ENCODE assay signal across 8 cellular contexts in genomic region chr15:84980196-84981053, GRCh38. TPM values are rescaled to one million over a fixed set of nuclear protein-coding genes. Genes with fewer than 3 reads are reported as not detected.
DNase-seq lines count a peak whose midpoint lies in the region; ATAC-seq, FAIRE-seq and TF ChIP-seq lines count a peak whose summit lies in the region.

No MANE protein-coding gene starts in this region.

- peak; percentile 69 for DNase-seq in AG08395 (ENCODE audit: low spot score)
- DNase-seq in NCI-H2196 treated with DMSO at 0.1 percent for 48 hours (lab: John Stamatoyannopoulos, UW; ENCODE audit: unreplicated experiment), result peak; percentile 42
- peak; percentile 76 for DNase-seq in activated CD4-positive, CD25-positive, alpha-beta regulatory T cell treated with anti-CD3 and anti-CD28 coated beads, Interleukin-2, amount 50 U/mL, for 16 hours (ENCODE audit: low read depth, low spot score)
- peak; percentile 59 to 78 for DNase-seq in central memory CD8-positive, alpha-beta T cell (ENCODE audit: low spot score in 2 of 2)
- peak; percentile 95 for DNase-seq in kidney
- DNase-seq in stimulated activated CD4-positive, alpha-beta T cell treated with anti-CD3 and anti-CD28 coated beads, Interleukin-15, amount 100 ng/mL, for 1 hour (ENCODE audit: low read depth in 1 of 2, low spot score in 1 of 2), result peak; percentile 60 to 73

- H3K27ac ChIP-seq in kidney (ENCODE audit: low read depth in 2 of 2, low read length in 2 of 2), result peak overlapping the region; percentile 83 to 95

- H3K9me3 ChIP-seq in kidney (ENCODE audit: control insufficient read depth in 1 of 2, low read length in 2 of 2), result no peaks in the 10 kb centered on the region

- H3K4me3 ChIP-seq in kidney (ENCODE audit: low read length in 2 of 2), result peak overlapping the region; percentile 79 to 80

- peak; percentile 66 for ATAC-seq in GM18907 (IDR thresholded peaks at IDR 0.05; ENCODE audit: unreplicated experiment)
- peak; percentile 61 for ATAC-seq in HG03135 (IDR thresholded peaks at IDR 0.05; ENCODE audit: unreplicated experiment)
- ATAC-seq in central memory CD8-positive, alpha-beta T cell (replicated peaks; ENCODE audit: extremely low read depth, poor library complexity, severe bottlenecking), result peak; percentile 70

- H3K27ac Mint-ChIP-seq in central memory CD8-positive, alpha-beta T cell (ENCODE audit: low read depth), result peak overlapping the region; percentile 91

- intact Hi-C loops in kidney (cut with DNase I), result no loop called here

- H3K36me3 Mint-ChIP-seq in central memory CD8-positive, alpha-beta T cell (ENCODE audit: insufficient read depth), result peaks cover 16% of the 10 kb centered on the region

- no peak for FAIRE-seq in kidney (lab: Jason Lieb, UNC)

- peaks cover 3 to 8% of the 10 kb centered on the region in 2 donors for H3K4me1 ChIP-seq in kidney (ENCODE audit: control insufficient read depth in 1 of 2, insufficient read depth in 1 of 2, low read depth in 1 of 2, low read length in 2 of 2)

- H3K4me3 Mint-ChIP-seq in central memory CD8-positive, alpha-beta T cell, result peak overlapping the region; percentile 91

- no peaks in the 10 kb centered on the region for H3K27me3 Mint-ChIP-seq in central memory CD8-positive, alpha-beta T cell

- TF ChIP-seq CTCF in kidney (IDR thresholded peaks at IDR 0.05; ENCODE audit: borderline replicate concordance, extremely low read depth, insufficient read depth), result no peak

- no peaks in the 10 kb centered on the region for H3K36me3 ChIP-seq in kidney (ENCODE audit: control insufficient read depth in 1 of 2, insufficient read depth in 2 of 2, low read length in 2 of 2)

- peak overlapping the region; percentile 63 for H3K9ac ChIP-seq in kidney (ENCODE audit: low read length in 2 of 2)

- peaks cover 29% of the 10 kb centered on the region for H3K4me1 Mint-ChIP-seq in central memory CD8-positive, alpha-beta T cell

- no peaks in the 10 kb centered on the region for H3K9me3 Mint-ChIP-seq in central memory CD8-positive, alpha-beta T cell

RNA-seq across cellular contexts. Expression of gene PDE8A, which starts 1.2 kb away (rescaled TPM):
- total RNA-seq in kidney, result 37.5 TPM
- polyA plus RNA-seq in kidney (ENCODE audit: insufficient read depth, low read depth, low replicate concordance), result 20.3 TPM

Comparison
In these comparisons a context has a peak if more than half of its experiments do, and no peak if none do; other contexts are left out.
1. Peak in every context shown above with its lines: DNase-seq, ATAC-seq, H3K4me3 ChIP-seq and H3K27ac ChIP-seq.
2. DNase-seq: peak in every context shown above with its lines; median percentile 95 in kidney; 76 in activated CD4-positive, CD25-positive, alpha-beta regulatory T cell treated with anti-CD3 and anti-CD28 coated beads, Interleukin-2, amount 50 U/mL, for 16 hours; 69 in AG08395; 68 in central memory CD8-positive, alpha-beta T cell; 66 in stimulated activated CD4-positive, alpha-beta T cell treated with anti-CD3 and anti-CD28 coated beads, Interleukin-15, amount 100 ng/mL, for 1 hour; 42 in NCI-H2196 treated with DMSO at 0.1 percent for 48 hours.